ENCODE assay signal across 8 cellular contexts in genomic region chr1:153967109-153967999, GRCh38. TPM values are rescaled to one million over a fixed set of nuclear protein-coding genes. Genes with fewer than 3 reads are reported as not detected.
DNase-seq lines count a peak whose midpoint lies in the region; ATAC-seq and TF ChIP-seq lines count a peak whose summit lies in the region.

A gene with protein sequence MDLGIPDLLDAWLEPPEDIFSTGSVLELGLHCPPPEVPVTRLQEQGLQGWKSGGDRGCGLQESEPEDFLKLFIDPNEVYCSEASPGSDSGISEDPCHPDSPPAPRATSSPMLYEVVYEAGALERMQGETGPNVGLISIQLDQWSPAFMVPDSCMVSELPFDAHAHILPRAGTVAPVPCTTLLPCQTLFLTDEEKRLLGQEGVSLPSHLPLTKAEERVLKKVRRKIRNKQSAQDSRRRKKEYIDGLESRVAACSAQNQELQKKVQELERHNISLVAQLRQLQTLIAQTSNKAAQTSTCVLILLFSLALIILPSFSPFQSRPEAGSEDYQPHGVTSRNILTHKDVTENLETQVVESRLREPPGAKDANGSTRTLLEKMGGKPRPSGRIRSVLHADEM (plus strand): TSS chr1:153967902. CDS start chr1:153968526, 624 bp downstream.

- peak within 1 kb of the TSS; percentile 92 for H3K27ac Mint-ChIP-seq in activated naive CD8-positive, alpha-beta T cell treated with anti-CD3 and anti-CD28 coated beads, Interleukin-2, amount 50 U/mL, for 24 hours

- DNase-seq in NCI-H1105 treated with DMSO at 0.1 percent for 48 hours (lab: John Stamatoyannopoulos, UW) (peak; percentile 99), SKM-1 treated with dmso at 0.1 percent for 144 hours (lab: John Stamatoyannopoulos, UW; ENCODE audit: unreplicated experiment) (peak; percentile 100), cardiac muscle cell (ENCODE audit: low read depth in 1 of 2, low spot score in 1 of 2) (peak; percentile 98 to 99), upper lobe of right lung (peak; percentile 94)
- peak; percentile 83 for DNase-seq in activated naive CD8-positive, alpha-beta T cell treated with anti-CD3 and anti-CD28 coated beads, Interleukin-2, amount 50 U/mL, for 24 hours

- H3K4me2 ChIP-seq in parathyroid adenoma (ENCODE audit: low read length) = peak within 1 kb of the TSS; percentile 82

- H3K4me3 Mint-ChIP-seq in activated naive CD8-positive, alpha-beta T cell treated with anti-CD3 and anti-CD28 coated beads, Interleukin-2, amount 50 U/mL, for 24 hours = peak within 1 kb of the TSS; percentile 91

- H3K9me3 Mint-ChIP-seq in activated naive CD8-positive, alpha-beta T cell treated with anti-CD3 and anti-CD28 coated beads, Interleukin-2, amount 50 U/mL, for 24 hours = no peaks in the 10 kb centered on the region

- intact Hi-C loops in upper lobe of right lung (cut with DNase I) = no loop called here

- peak within 1 kb of the TSS; percentile 92 for H3K27ac ChIP-seq in cardiac muscle cell
- peak within 1 kb of the TSS; percentile 88 for H3K27ac ChIP-seq in parathyroid adenoma
- H3K27ac ChIP-seq in upper lobe of right lung = peak within 1 kb of the TSS; percentile 94

- peaks cover 2% of the 10 kb centered on the region for H3K36me3 Mint-ChIP-seq in activated naive CD8-positive, alpha-beta T cell treated with anti-CD3 and anti-CD28 coated beads, Interleukin-2, amount 50 U/mL, for 24 hours (ENCODE audit: low read depth)

- H3K4me1 ChIP-seq in cardiac muscle cell (ENCODE audit: low read depth) (peaks cover 10% of the 10 kb centered on the region), parathyroid adenoma (peaks cover 11% of the 10 kb centered on the region), upper lobe of right lung (peaks cover 26% of the 10 kb centered on the region)

- peaks cover 60% of the 10 kb centered on the region for H3K4me1 Mint-ChIP-seq in activated naive CD8-positive, alpha-beta T cell treated with anti-CD3 and anti-CD28 coated beads, Interleukin-2, amount 50 U/mL, for 24 hours

- no peaks in the 10 kb centered on the region for H3K27me3 Mint-ChIP-seq in activated naive CD8-positive, alpha-beta T cell treated with anti-CD3 and anti-CD28 coated beads, Interleukin-2, amount 50 U/mL, for 24 hours

- no peaks in the 10 kb centered on the region for H3K9me3 ChIP-seq in cardiac muscle cell (ENCODE audit: low read depth)
- no peaks in the 10 kb centered on the region for H3K9me3 ChIP-seq in parathyroid adenoma (ENCODE audit: control insufficient read depth, low read length)
- H3K9me3 ChIP-seq in upper lobe of right lung = no peaks in the 10 kb centered on the region

- peak within 1 kb of the TSS; percentile 57 for H3K4me3 ChIP-seq in cardiac muscle cell
- H3K4me3 ChIP-seq in parathyroid adenoma (ENCODE audit: low read depth, low read length) = peak within 1 kb of the TSS; percentile 80
- H3K4me3 ChIP-seq in upper lobe of right lung = peak within 1 kb of the TSS; percentile 75

- H3K27me3 ChIP-seq in cardiac muscle cell = no peaks in the 10 kb centered on the region
- H3K27me3 ChIP-seq in parathyroid adenoma (ENCODE audit: control insufficient read depth, insufficient read depth, low read length) = no peaks in the 10 kb centered on the region
- H3K27me3 ChIP-seq in upper lobe of right lung = no peaks in the 10 kb centered on the region

- peak within 1 kb of the TSS; percentile 89 for H2AFZ ChIP-seq in parathyroid adenoma

- ATAC-seq in HG02759 (IDR thresholded peaks at IDR 0.05; ENCODE audit: unreplicated experiment) = peak; percentile 73
- ATAC-seq in activated naive CD8-positive, alpha-beta T cell treated with anti-CD3 and anti-CD28 coated beads, Interleukin-2, amount 50 U/mL, for 24 hours = peak; percentile 90
- ATAC-seq in upper lobe of right lung = peak; percentile 85

- H3K79me2 ChIP-seq in parathyroid adenoma = peaks cover 3% of the 10 kb centered on the region

- H3K36me3 ChIP-seq in cardiac muscle cell = no peaks in the 10 kb centered on the region
- H3K36me3 ChIP-seq in parathyroid adenoma (ENCODE audit: control insufficient read depth, insufficient read depth, low read length) = no peaks in the 10 kb centered on the region
- H3K36me3 ChIP-seq in upper lobe of right lung = no peaks in the 10 kb centered on the region

- H3K9ac ChIP-seq in parathyroid adenoma = no peak within 1 kb of the TSS

- TF ChIP-seq CTCF in GM12874 (IDR thresholded peaks at IDR 0.05; ENCODE audit: insufficient read depth, low read depth, low read length) = peak; percentile 50
- TF ChIP-seq CTCF in cardiac muscle cell (IDR thresholded peaks at IDR 0.05; ENCODE audit: low read depth, low read length) = peak; percentile 48
- peak; percentile 28 for TF ChIP-seq CTCF in parathyroid adenoma (IDR thresholded peaks at IDR 0.05)
- TF ChIP-seq CTCF in upper lobe of right lung (IDR thresholded peaks at IDR 0.05) = peak; percentile 55

RNA-seq across cellular contexts. Expression of the gene that starts here (rescaled TPM):
- total RNA-seq in cardiac muscle cell (34.0 and 49.5 TPM in 2 replicates), upper lobe of right lung (10.5 TPM)
- 25.3 and 31.5 TPM in 2 replicates for polyA plus RNA-seq in cardiac muscle cell

Comparison
In these comparisons a context has a peak if more than half of its experiments do, and no peak if none do; other contexts are left out.
1. Peak in every context shown above with its lines: DNase-seq, ATAC-seq, H3K4me3 ChIP-seq and H3K27ac ChIP-seq.